8 cellular contexts compared by ENCODE assay signal in the genomic region with DNA sequence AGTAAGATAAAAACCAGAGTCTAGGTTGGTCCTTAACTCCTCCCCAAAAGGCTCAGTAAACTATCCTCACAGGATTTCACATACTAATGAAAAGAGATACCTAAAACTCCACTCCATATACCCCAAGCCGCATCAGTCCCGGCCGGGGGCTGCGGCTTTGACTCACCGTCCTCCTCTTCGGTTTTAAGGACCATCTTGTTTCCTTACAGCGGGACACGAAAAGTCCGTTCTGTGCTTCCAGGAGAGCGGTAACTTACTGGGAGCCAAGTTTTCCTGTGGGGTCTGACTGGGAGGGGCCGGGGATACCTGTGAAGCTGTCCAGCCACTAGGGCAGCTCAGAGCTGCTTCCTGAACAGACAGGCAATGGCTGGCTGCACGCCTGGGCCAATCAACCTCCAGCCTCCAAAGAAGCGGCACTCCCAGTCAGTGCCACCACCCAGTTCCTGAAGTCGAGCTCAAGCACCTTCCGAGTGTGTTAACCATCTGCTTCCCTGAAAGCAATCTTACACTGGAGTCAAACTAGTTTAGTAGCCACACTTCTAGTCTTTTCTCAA. TPM values are rescaled to one million over a fixed set of nuclear protein-coding genes. Genes with fewer than 3 reads are reported as not detected.
A peak's percentile ranks its signal among the peaks of the same experiment; 100 is the strongest.
DNase-seq lines count a peak whose midpoint lies in the region; TF ChIP-seq lines count a peak whose summit lies in the region.

No MANE protein-coding gene starts in this region.

- peak overlapping the region; percentile 55 for H3K27ac Mint-ChIP-seq in HFFc6

- H3K27me3 ChIP-seq in muscle layer of colon (ENCODE audit: control insufficient read depth in 1 of 2, insufficient read depth in 2 of 2, low read length in 2 of 2): no peaks in the 10 kb centered on the region

- no peaks in the 10 kb centered on the region; the same call in 1 of the 2 replicates for H3K27me3 Mint-ChIP-seq in HFFc6 (ENCODE audit: insufficient read depth)

- peaks cover 44% of the 10 kb centered on the region for H3K4me1 Mint-ChIP-seq in HFFc6 (ENCODE audit: low read depth)

- TF ChIP-seq CTCF in GM10248 (IDR thresholded peaks at IDR 0.05; ENCODE audit: control extremely low read depth, extremely low read depth, low read depth, missing control alignments) (no peak), HFFc6 (IDR thresholded peaks at IDR 0.05) (no peak)

- H3K9me3 ChIP-seq in muscle layer of colon (ENCODE audit: low read length): no peaks in the 10 kb centered on the region

- no peak overlapping the region for H3K4me3 Mint-ChIP-seq in HFFc6

- H3K4me3 ChIP-seq in muscle layer of colon (ENCODE audit: low read depth in 1 of 2, low read length in 2 of 2) (peak overlapping the region; percentile 34 to 46), urinary bladder (ENCODE audit: low read depth, low read length) (peak overlapping the region; percentile 29)

- CTCF ChIA-PET in GM10248 (lab: Yijun Ruan, JAX): interaction anchor here (0.7 to 4.4 kb wide), 12 partner anchors 8 to 156 kb away, joined by 3 to 28 read pairs (median 6); no protein-coding TSS in a partner anchor

- H3K4me1 ChIP-seq in muscle layer of colon (ENCODE audit: insufficient read depth, low read length) (peaks cover 32% of the 10 kb centered on the region), urinary bladder (ENCODE audit: insufficient read depth) (peaks cover 2% of the 10 kb centered on the region)

- POLR2A ChIA-PET in GM10248 (lab: Yijun Ruan, JAX): no interaction called here

- H3K9ac ChIP-seq in muscle layer of colon (ENCODE audit: low read length): no peak overlapping the region

- peak overlapping the region; percentile 36 for H3K27ac ChIP-seq in muscle layer of colon (ENCODE audit: low read depth, low read length)
- H3K27ac ChIP-seq in urinary bladder (ENCODE audit: low read depth): peak overlapping the region; percentile 49

- H3K36me3 ChIP-seq in muscle layer of colon (ENCODE audit: insufficient read depth, low read length): no peaks in the 10 kb centered on the region
- no peaks in the 10 kb centered on the region for H3K36me3 ChIP-seq in urinary bladder (ENCODE audit: insufficient read depth)

- no peaks in the 10 kb centered on the region for H3K36me3 Mint-ChIP-seq in HFFc6 (ENCODE audit: low read depth)

- 57% methylated on average over 15 of the region's 15 CpGs for WGBS in urinary bladder

- no peaks in the 10 kb centered on the region for H3K9me3 Mint-ChIP-seq in HFFc6

- DNase-seq in GM10248 (ENCODE audit: extremely low spot score) (peak; percentile 62), HFFc6 (no peak), NCI-H2029 (lab: John Stamatoyannopoulos, UW) (peak; percentile 69), NCI-H345 (lab: John Stamatoyannopoulos, UW) (no peak)
- peak; percentile 50 for DNase-seq in activated CD4-positive, alpha-beta T cell treated with anti-CD3 and anti-CD28 coated beads for 1 hour
- peak; percentile 64 for DNase-seq in effector CD4-positive, alpha-beta T cell

RNA-seq across cellular contexts. Expression of gene CYTH1, which starts 45.5 kb away (rescaled TPM):
- total RNA-seq in HFFc6 (2021; fragmentation: NEBNext Ultra II Directional; extraction: Animal tissue kit (Norgen Biotek cat#: 25700)): 10 to 100 TPM in 4 of 6 experiments, 1 to 10 TPM in 2; 7.7 to 15.3 (median 10.9) TPM
- total RNA-seq in urinary bladder: 31.0 TPM
- 27.1 TPM for polyA plus RNA-seq in urinary bladder

Comparison
In these comparisons a context has a peak if more than half of its experiments do, and no peak if none do; other contexts are left out.
1. DNase-seq: peak in GM10248 (single experiment), NCI-H2029 (single experiment), activated CD4-positive, alpha-beta T cell treated with anti-CD3 and anti-CD28 coated beads for 1 hour (single experiment) and effector CD4-positive, alpha-beta T cell (single experiment); none in HFFc6 (single experiment) and NCI-H345 (single experiment).